ENCODE assay signal across 1 cellular context in the genomic region with DNA sequence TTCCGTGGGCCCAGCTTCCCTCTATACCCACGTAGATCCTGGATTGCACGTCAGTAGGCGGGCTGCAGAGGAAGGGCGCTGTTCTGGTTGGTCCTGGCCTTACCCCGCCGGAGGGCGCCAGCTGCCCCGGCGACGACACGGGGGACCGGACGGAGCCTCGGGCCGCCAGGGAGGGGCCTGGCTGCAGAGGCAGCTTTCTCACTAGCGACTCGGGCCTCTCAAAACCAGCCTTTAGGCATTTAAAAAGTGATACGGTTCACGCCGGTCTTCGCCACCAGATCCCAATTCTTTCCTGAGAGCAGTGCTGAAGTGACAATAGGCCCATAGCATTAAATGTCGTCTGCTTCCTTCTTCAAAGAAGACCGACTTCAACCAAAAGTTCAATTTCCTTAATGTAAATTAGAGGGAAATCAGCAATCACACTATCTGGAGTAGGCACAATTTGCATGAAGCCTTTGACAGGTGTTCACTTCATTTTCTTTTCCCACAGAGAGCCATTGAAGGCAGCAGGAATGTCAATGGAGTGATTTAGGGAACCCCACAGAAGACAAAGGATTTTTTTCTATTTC.
TF ChIP-seq lines count a peak whose summit lies in the region.

No MANE protein-coding gene starts in this region.

TF ChIP-seq in IMR-90, 13 proteins besides CTCF, POLR2A, EP300 and RAD21 (continued from another document):
- TF ChIP-seq, protein P1, sequence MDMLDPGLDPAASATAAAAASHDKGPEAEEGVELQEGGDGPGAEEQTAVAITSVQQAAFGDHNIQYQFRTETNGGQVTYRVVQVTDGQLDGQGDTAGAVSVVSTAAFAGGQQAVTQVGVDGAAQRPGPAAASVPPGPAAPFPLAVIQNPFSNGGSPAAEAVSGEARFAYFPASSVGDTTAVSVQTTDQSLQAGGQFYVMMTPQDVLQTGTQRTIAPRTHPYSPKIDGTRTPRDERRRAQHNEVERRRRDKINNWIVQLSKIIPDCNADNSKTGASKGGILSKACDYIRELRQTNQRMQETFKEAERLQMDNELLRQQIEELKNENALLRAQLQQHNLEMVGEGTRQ (IDR thresholded peaks at IDR 0.05; ENCODE audit: low read depth, low read length), result no peak
- TF ChIP-seq, protein P2, sequence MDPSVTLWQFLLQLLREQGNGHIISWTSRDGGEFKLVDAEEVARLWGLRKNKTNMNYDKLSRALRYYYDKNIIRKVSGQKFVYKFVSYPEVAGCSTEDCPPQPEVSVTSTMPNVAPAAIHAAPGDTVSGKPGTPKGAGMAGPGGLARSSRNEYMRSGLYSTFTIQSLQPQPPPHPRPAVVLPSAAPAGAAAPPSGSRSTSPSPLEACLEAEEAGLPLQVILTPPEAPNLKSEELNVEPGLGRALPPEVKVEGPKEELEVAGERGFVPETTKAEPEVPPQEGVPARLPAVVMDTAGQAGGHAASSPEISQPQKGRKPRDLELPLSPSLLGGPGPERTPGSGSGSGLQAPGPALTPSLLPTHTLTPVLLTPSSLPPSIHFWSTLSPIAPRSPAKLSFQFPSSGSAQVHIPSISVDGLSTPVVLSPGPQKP (IDR thresholded peaks at IDR 0.05; ENCODE audit: borderline replicate concordance, low read depth, low read length), result no peak
- TF ChIP-seq RCOR1 (IDR thresholded peaks at IDR 0.05; ENCODE audit: insufficient replicate concordance, low read length) (no peak), RFX5 (IDR thresholded peaks at IDR 0.05; ENCODE audit: low read depth, low read length) (no peak), MAFK (IDR thresholded peaks at IDR 0.05; ENCODE audit: low read depth, low read length) (no peak)
TF ChIP-seq in IMR-90: peak in this region for 0.
